1 cellular context compared by ENCODE assay signal in the genomic region with DNA sequence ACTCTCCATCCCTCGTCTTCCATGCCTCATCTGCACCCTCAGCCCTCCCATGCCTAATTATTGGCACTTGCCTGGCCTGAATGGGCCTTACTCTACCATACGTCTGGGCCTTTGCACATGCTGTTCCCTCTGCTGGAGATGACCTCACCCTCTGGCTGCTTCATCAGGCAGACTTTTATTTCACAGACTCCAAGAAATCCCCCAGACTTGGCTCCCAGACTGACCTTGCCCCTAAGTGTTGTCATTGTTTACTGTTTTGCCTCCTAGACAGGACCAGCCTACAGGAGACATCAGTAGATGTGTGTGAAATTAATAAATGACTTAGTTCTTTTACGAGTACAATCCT.
TF ChIP-seq lines count a peak whose summit lies in the region.

No MANE protein-coding gene starts in this region.

TF ChIP-seq in HEK293, 187 proteins besides CTCF, POLR2A, EP300 and RAD21:
- TF ChIP-seq ZNF335 (tag by site-specific recombination; conservative IDR thresholded peaks at IDR 0.05), result no peak
- TF ChIP-seq TRIM28 (IDR thresholded peaks at IDR 0.05; ENCODE audit: borderline replicate concordance, low read length), result 0 out of 2 replicates have a peak, but pooled peaks have one; percentile 25
- no peak for TF ChIP-seq ZNF785 (tag by site-specific recombination; IDR thresholded peaks at IDR 0.05)
- peak; percentile 98 for TF ChIP-seq ZNF623 (tag by site-specific recombination; IDR thresholded peaks at IDR 0.05)
- TF ChIP-seq, protein P1, sequence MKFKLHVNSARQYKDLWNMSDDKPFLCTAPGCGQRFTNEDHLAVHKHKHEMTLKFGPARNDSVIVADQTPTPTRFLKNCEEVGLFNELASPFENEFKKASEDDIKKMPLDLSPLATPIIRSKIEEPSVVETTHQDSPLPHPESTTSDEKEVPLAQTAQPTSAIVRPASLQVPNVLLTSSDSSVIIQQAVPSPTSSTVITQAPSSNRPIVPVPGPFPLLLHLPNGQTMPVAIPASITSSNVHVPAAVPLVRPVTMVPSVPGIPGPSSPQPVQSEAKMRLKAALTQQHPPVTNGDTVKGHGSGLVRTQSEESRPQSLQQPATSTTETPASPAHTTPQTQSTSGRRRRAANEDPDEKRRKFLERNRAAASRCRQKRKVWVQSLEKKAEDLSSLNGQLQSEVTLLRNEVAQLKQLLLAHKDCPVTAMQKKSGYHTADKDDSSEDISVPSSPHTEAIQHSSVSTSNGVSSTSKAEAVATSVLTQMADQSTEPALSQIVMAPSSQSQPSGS (tag by site-specific recombination; IDR thresholded peaks at IDR 0.05; ENCODE audit: low read depth), result 0 out of 2 replicates have a peak, but pooled peaks have one; percentile 5
- no peak for TF ChIP-seq ZNF140 (tag by site-specific recombination; IDR thresholded peaks at IDR 0.05)
- no peak for TF ChIP-seq HOXA7 (CRISPR knock-in tag; IDR thresholded peaks at IDR 0.05; ENCODE audit: borderline replicate concordance)
- peak; percentile 44; the same call in 1 of the 2 replicates for TF ChIP-seq MYNN (tag by site-specific recombination; IDR thresholded peaks at IDR 0.05; ENCODE audit: borderline replicate concordance)
- TF ChIP-seq ZFP41 (tag by site-specific recombination; IDR thresholded peaks at IDR 0.05; ENCODE audit: borderline replicate concordance), result no peak
TF ChIP-seq in HEK293: peak in this region for 4.
